8 cellular contexts compared by ENCODE assay signal in genomic region chr2:179265082-179265575, GRCh38. TPM values are rescaled to one million over a fixed set of nuclear protein-coding genes. Genes with fewer than 3 reads are reported as not detected.
DNase-seq lines count a peak whose midpoint lies in the region; ATAC-seq and TF ChIP-seq lines count a peak whose summit lies in the region.

No MANE protein-coding gene starts in this region.

- H3K9ac ChIP-seq in SK-N-MC (ENCODE audit: insufficient read length) = peak overlapping the region; percentile 86

- peak overlapping the region; percentile 93 for H2AFZ ChIP-seq in GM23338

- H3K36me3 Mint-ChIP-seq in GM23338 (ENCODE audit: low read depth) = no peaks in the 10 kb centered on the region

- H3K27ac Mint-ChIP-seq in GM23338 = no peak overlapping the region

- no peak; the same call in 2 of the 3 replicates for ATAC-seq in GM23338
- no peak for ATAC-seq in HG02678 (IDR thresholded peaks at IDR 0.05; ENCODE audit: unreplicated experiment)
- ATAC-seq in HG03457 (IDR thresholded peaks at IDR 0.05; ENCODE audit: unreplicated experiment) = no peak
- no peak for ATAC-seq in HG03520 (IDR thresholded peaks at IDR 0.05; ENCODE audit: unreplicated experiment)

- no peak for TF ChIP-seq CTCF in GM23338 (conservative IDR thresholded peaks at IDR 0.05; ENCODE audit: low read depth in 2 of 2)
- no peak for TF ChIP-seq CTCF in neutrophil (IDR thresholded peaks at IDR 0.05)

- peak overlapping the region; percentile 69 for H3K4me2 ChIP-seq in GM23338

- H3K36me3 ChIP-seq in GM23338 (ENCODE audit: insufficient read depth) (no peaks in the 10 kb centered on the region), SK-N-MC (ENCODE audit: insufficient read depth, low read length) (peaks cover 5% of the 10 kb centered on the region; the same call in 1 of the 2 replicates), neutrophil (no peaks in the 10 kb centered on the region)

- peak overlapping the region; percentile 88 for H3K4me3 ChIP-seq in GM23338
- H3K4me3 ChIP-seq in SK-N-MC = peak overlapping the region; percentile 95
- peak overlapping the region; percentile 70 to 77 for H3K4me3 ChIP-seq in neutrophil (ENCODE audit: low read depth in 1 of 2, low read length in 1 of 2)

- H3K4me3 Mint-ChIP-seq in GM23338 = peak overlapping the region; percentile 74

- H3K27me3 Mint-ChIP-seq in GM23338 (ENCODE audit: insufficient read depth, low read depth, poor library complexity) = no peaks in the 10 kb centered on the region

- H3K4me1 ChIP-seq in GM23338 (ENCODE audit: insufficient read depth) (peaks cover 24% of the 10 kb centered on the region), neutrophil (ENCODE audit: control insufficient read depth in 1 of 2, insufficient read depth in 1 of 2, low read depth in 1 of 2, low read length in 1 of 2) (peaks cover 19 to 21% of the 10 kb centered on the region in 2 experiments)

- H3F3A ChIP-seq in GM23338 (replicated peaks; ENCODE audit: low read depth) = no peaks in the 10 kb centered on the region

- H3K27me3 ChIP-seq in GM23338 (ENCODE audit: insufficient read depth) (peaks cover 11% of the 10 kb centered on the region; the same call in 1 of the 2 replicates), neutrophil (no peaks in the 10 kb centered on the region)

- DNase-seq in GM23338 (ENCODE audit: low spot score) (no peak), SK-N-MC (ENCODE audit: low read depth, low spot score) (no peak), fibroblast of gingiva (ENCODE audit: low read depth) (peak; percentile 67), NCI-H524 (lab: John Stamatoyannopoulos, UW) (no peak)

- H4K20me1 ChIP-seq in GM23338 (replicated peaks; ENCODE audit: insufficient read depth) = no peaks in the 10 kb centered on the region

- no peak overlapping the region for H3K27ac ChIP-seq in GM23338 (ENCODE audit: low read depth)
- H3K27ac ChIP-seq in SK-N-MC = no peak overlapping the region
- peak overlapping the region; percentile 77 for H3K27ac ChIP-seq in neutrophil

- H3K9me2 ChIP-seq in GM23338 (ENCODE audit: insufficient read depth) = no peaks in the 10 kb centered on the region

- peaks cover 28% of the 10 kb centered on the region for H3K79me2 ChIP-seq in GM23338 (replicated peaks; ENCODE audit: insufficient read depth)

- peaks cover 23% of the 10 kb centered on the region for H3K4me1 Mint-ChIP-seq in GM23338

- H3K9me3 Mint-ChIP-seq in GM23338 = no peaks in the 10 kb centered on the region

- no peaks in the 10 kb centered on the region for H3K9me3 ChIP-seq in SK-N-MC (ENCODE audit: low read depth, low read length)
- H3K9me3 ChIP-seq in neutrophil = no peaks in the 10 kb centered on the region

TF ChIP-seq in GM23338, 12 proteins besides CTCF, POLR2A, EP300 and RAD21 (continues in another document):
- no peak for TF ChIP-seq CREB1 (CRISPR knock-in tag; IDR thresholded peaks at IDR 0.05; ENCODE audit: low read depth)
- TF ChIP-seq ETS1 (IDR thresholded peaks at IDR 0.05) = no peak
- TF ChIP-seq ZNF462 (CRISPR knock-in tag; IDR thresholded peaks at IDR 0.05) = no peak
- no peak for TF ChIP-seq EZH2 (IDR thresholded peaks at IDR 0.05; ENCODE audit: low read depth, unreplicated experiment)
- TF ChIP-seq REST (IDR thresholded peaks at IDR 0.05; ENCODE audit: unreplicated experiment) = no peak
- TF ChIP-seq EZH2phosphoT487 (IDR thresholded peaks at IDR 0.05; ENCODE audit: unreplicated experiment) = no peak
- no peak for TF ChIP-seq ZNF331 (CRISPR knock-in tag; IDR thresholded peaks at IDR 0.05; ENCODE audit: low read depth)
- no peak for TF ChIP-seq POLR2AphosphoS5 (IDR thresholded peaks at IDR 0.05; ENCODE audit: low read depth)

RNA-seq across cellular contexts. Expression of gene SESTD1, which starts 0.5 kb away (rescaled TPM):
- 21.6 and 26.6 TPM in 2 replicates for total RNA-seq in GM23338 (2014; rRNA removed; shearing (Covaris generic))
- 11.0 and 12.6 TPM in 2 replicates for polyA plus RNA-seq in GM23338 (2016; fragmentation: Nextera tagmentation; extraction: Ambion mirVana)
